In the genomic region with DNA sequence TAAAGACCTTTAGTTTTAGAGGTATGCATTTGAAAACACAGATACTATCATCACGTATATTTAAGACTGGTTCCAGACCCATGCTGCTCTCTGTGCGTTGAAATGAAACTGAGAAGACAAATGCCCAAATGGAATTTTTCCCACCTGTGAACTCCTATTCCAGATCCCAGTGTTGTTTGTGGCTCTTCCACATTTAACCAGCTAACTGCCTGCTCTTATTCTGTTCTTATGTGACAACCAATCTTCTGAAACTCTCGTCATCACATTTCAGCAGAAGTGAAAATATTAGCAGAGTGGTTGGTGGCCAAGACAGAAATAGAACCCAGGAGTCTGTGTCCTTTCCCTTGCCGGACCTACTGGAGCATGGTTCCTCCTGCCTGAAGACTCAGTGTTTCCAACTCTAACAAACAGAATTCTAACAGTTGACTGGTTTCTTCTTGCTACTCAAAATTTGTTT, we compare ENCODE assay signal across 10 cellular contexts.
DNase-seq lines count a peak whose midpoint lies in the region; ATAC-seq and TF ChIP-seq lines count a peak whose summit lies in the region.
"Had no signal": no experiment of that assay in that cellular context is flagged by ENCODE, and none has a peak within 500 bp of the region (broad histone marks: within the 10 kb centered on the region; RNA-seq: fewer than 3 reads in every experiment).

No MANE protein-coding gene starts in this region.

- TF ChIP-seq POLR2A in GM18505 (IDR thresholded peaks at IDR 0.05; ENCODE audit: borderline replicate concordance, extremely low read depth, insufficient read depth, insufficient read length), result peak; percentile 79

- H3K27me3 ChIP-seq in mesenchymal stem cell (ENCODE audit: control insufficient read depth in 1 of 2, insufficient read depth in 1 of 2, low read length in 2 of 2), result no peaks in the 10 kb centered on the region

- H2AK5ac ChIP-seq in mesenchymal stem cell (ENCODE audit: low read length, severe bottlenecking), result peak overlapping the region; percentile 53

- no peak overlapping the region for H2AFZ ChIP-seq in mesenchymal stem cell (ENCODE audit: low read depth, low read length)

- peak overlapping the region in 1 of 2 experiments; percentile 19 for H3K18ac ChIP-seq in mesenchymal stem cell (ENCODE audit: low read depth in 1 of 2, low read length in 2 of 2)

- no peak overlapping the region for H2BK120ac ChIP-seq in mesenchymal stem cell (ENCODE audit: low read depth, low read length)

- no peak overlapping the region for H3K9ac ChIP-seq in mesenchymal stem cell (ENCODE audit: low read length)

- H3K36me3 ChIP-seq in mesenchymal stem cell (ENCODE audit: control insufficient read depth in 1 of 2, insufficient read depth in 2 of 2, low read depth in 1 of 2, low read length in 2 of 2), result no peaks in the 10 kb centered on the region

- no peak overlapping the region for H3K27ac ChIP-seq in mesenchymal stem cell (ENCODE audit: low read length, poor library complexity, severe bottlenecking)

- no peak overlapping the region for H2BK5ac ChIP-seq in mesenchymal stem cell (ENCODE audit: low read depth, low read length, poor library complexity, severe bottlenecking)

- H3K79me1 ChIP-seq in mesenchymal stem cell (replicated peaks; ENCODE audit: low read length, poor library complexity, severe bottlenecking), result no peaks in the 10 kb centered on the region

- H3K4ac ChIP-seq in mesenchymal stem cell (ENCODE audit: low read depth in 1 of 2, low read length in 2 of 2), result peak overlapping the region in 1 of 2 experiments; percentile 22

- H2BK15ac ChIP-seq in mesenchymal stem cell (ENCODE audit: low read depth, poor library complexity, severe bottlenecking), result no peak overlapping the region

- H3K4me2 ChIP-seq in mesenchymal stem cell (ENCODE audit: low read length, poor library complexity, severe bottlenecking), result no peak overlapping the region

- no peak overlapping the region for H3K4me3 ChIP-seq in mesenchymal stem cell (ENCODE audit: insufficient read depth in 1 of 2, low read depth in 1 of 2, low read length in 2 of 2)

- DNase-seq in mesenchymal stem cell, result no peak
- DNase-seq in NCI-H1092 treated with DMSO at 0.1 percent for 48 hours (lab: John Stamatoyannopoulos, UW), result no peak
- no peak for DNase-seq in NCI-H1436 treated with DMSO at 0.1 percent for 48 hours (lab: John Stamatoyannopoulos, UW)
- no peak for DNase-seq in NK-92 treated with Interleukin-12 subunit alpha and Interleukin-12 subunit beta, amount 100 ng/mL, for 24 hours (lab: John Stamatoyannopoulos, UW)
- DNase-seq in cerebellum (ENCODE audit: low spot score), result no peak
- DNase-seq: NCI-H1694, right cardiac atrium had no signal

- H2BK12ac ChIP-seq in mesenchymal stem cell (ENCODE audit: low read length in 2 of 2), result no peak overlapping the region

- H3K9me3 ChIP-seq in mesenchymal stem cell (ENCODE audit: control insufficient read depth, low read length), result no peaks in the 10 kb centered on the region

- ATAC-seq in GM18505 (IDR thresholded peaks at IDR 0.05; ENCODE audit: unreplicated experiment), result peak; percentile 37
- ATAC-seq in GM21515 (IDR thresholded peaks at IDR 0.05; ENCODE audit: unreplicated experiment), result peak; percentile 43
- peak; percentile 53 for ATAC-seq in HG03342 (IDR thresholded peaks at IDR 0.05; ENCODE audit: unreplicated experiment)
- ATAC-seq: right cardiac atrium had no signal

- no peak overlapping the region for H4K8ac ChIP-seq in mesenchymal stem cell (ENCODE audit: low read length)

- no peak overlapping the region for H3K14ac ChIP-seq in mesenchymal stem cell (ENCODE audit: low read length in 2 of 2)

- peaks cover 7% of the 10 kb centered on the region for H3K4me1 ChIP-seq in mesenchymal stem cell (ENCODE audit: control insufficient read depth, insufficient read depth, low read depth, low read length)

- no peak overlapping the region for H4K91ac ChIP-seq in mesenchymal stem cell (ENCODE audit: low read length)

- WGBS in mesenchymal stem cell, result 98% methylated on average over 4 of the region's 4 CpGs

- H3K23ac ChIP-seq in mesenchymal stem cell (ENCODE audit: low read length in 2 of 2), result no peak overlapping the region
